ENCODE assay signal across 27 cellular contexts in the genomic region with DNA sequence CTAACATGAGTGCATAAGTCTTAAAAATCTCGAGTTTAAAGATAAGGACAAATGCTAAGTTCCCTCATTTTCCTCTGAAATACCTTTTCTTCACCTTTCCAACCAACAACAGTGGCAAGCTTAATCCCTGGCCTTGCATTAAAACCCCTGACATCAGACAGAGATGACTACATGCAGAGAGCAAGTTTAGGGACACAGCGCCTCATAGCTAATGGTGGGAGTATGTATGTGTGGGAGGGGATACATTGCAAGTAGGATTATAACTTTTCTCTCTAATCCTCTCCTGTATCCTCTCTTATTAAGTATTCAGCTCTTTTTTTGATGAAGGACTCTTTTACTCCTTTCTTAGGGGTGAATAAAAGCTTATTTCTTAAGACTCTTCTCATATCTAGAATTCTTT.
DNase-seq lines count a peak whose midpoint lies in the region; ATAC-seq, FAIRE-seq and TF ChIP-seq lines count a peak whose summit lies in the region.
"Had no signal": no experiment of that assay in that cellular context is flagged by ENCODE, and none has a peak within 500 bp of the region (broad histone marks: within the 10 kb centered on the region; RNA-seq: fewer than 3 reads in every experiment).

No MANE protein-coding gene starts in this region.

- in situ Hi-C loops in GM12878 (cut with MboI) = no loop called here

- no peak overlapping the region for H2BK15ac ChIP-seq in mesendoderm (replicated peaks; ENCODE audit: low read depth)

- no peak overlapping the region for H3K4ac ChIP-seq in mesendoderm (ENCODE audit: low read depth, low read length)

- H3K56ac ChIP-seq in mesendoderm (ENCODE audit: low read length) = no peak overlapping the region

- DNase-seq in EH (ENCODE audit: low read depth) (peak; percentile 2), NB4 (ENCODE audit: low read depth) (peak; percentile 33), GM12878 (ENCODE audit: low read depth, low spot score) (no peak), mesendoderm (peak; percentile 46), EL (no peak), lower leg skin (ENCODE audit: low spot score in 2 of 2) (no peak)
- DNase-seq: activated CD4-positive, CD25-positive, alpha-beta regulatory T cell; activated CD8-positive, alpha-beta memory T cell treated with anti-CD3 and anti-CD28 coated beads for 24 hours; activated naive CD4-positive, alpha-beta T cell treated with anti-CD3 and anti-CD28 coated beads, Interleukin-2, amount 50 U/mL, for 16 hours; activated T-cell treated with anti-CD3 and anti-CD28 coated beads, Interleukin-2, amount 50 U/mL, for 48 hours; GF-D8; islet precursor cell; KBM-7; naive thymus-derived CD4-positive, alpha-beta T cell; NCI-H1048; NCI-H2029 treated with DMSO at 0.1 percent for 48 hours; NCI-H446 treated with DMSO at 0.1 percent for 48 hours; PC-9 had no signal

- POLR2A ChIA-PET in GM12878 (lab: Charles Lee) = no interaction called here

- H3K79me2 ChIP-seq in GM12878 (ENCODE audit: control insufficient read depth, insufficient read depth, low read length) (no peaks in the 10 kb centered on the region), mesendoderm (ENCODE audit: control insufficient read depth, insufficient read depth, low read length) (no peaks in the 10 kb centered on the region)
- H3K79me2 ChIP-seq: hepatocyte, parathyroid adenoma had no signal

- H3K36me3 ChIP-seq in GM12878 (ENCODE audit: control insufficient read depth in 2 of 2, insufficient read depth in 2 of 2, low read length in 1 of 2) = no peaks in the 10 kb centered on the region
- no peaks in the 10 kb centered on the region for H3K36me3 ChIP-seq in mesendoderm (ENCODE audit: control insufficient read depth, insufficient read depth, low read length)
- H3K36me3 ChIP-seq: SJSA1, tibial nerve had no signal

- no peak overlapping the region for H3K18ac ChIP-seq in mesendoderm (ENCODE audit: low read length)

- FAIRE-seq in GM12878 (lab: Jason Lieb, UNC) = no peak
- FAIRE-seq: astrocyte, colon, endometrium, GM12891 had no signal

- no peak for TF ChIP-seq EP300 in GM12878 (IDR thresholded peaks at IDR 0.05; ENCODE audit: borderline replicate concordance in 1 of 2, control insufficient read depth in 1 of 2, low read depth in 2 of 2, low read length in 2 of 2)

- H3K23ac ChIP-seq in mesendoderm (ENCODE audit: low read length) = no peak overlapping the region

- no peaks in the 10 kb centered on the region for H4K20me1 ChIP-seq in GM12878 (ENCODE audit: control insufficient read depth, insufficient read depth)

- TF ChIP-seq RAD21 in GM12878 (IDR thresholded peaks at IDR 0.05; ENCODE audit: insufficient read depth, low read depth, low read length) = peak; percentile 53

- H3K4me3 ChIP-seq in NB4 (ENCODE audit: low read depth, low read length) = no peak overlapping the region
- H3K4me3 ChIP-seq in GM12878 = no peak overlapping the region
- no peak overlapping the region for H3K4me3 ChIP-seq in mesendoderm (ENCODE audit: low read length)
- no peak overlapping the region for H3K4me3 ChIP-seq in lower leg skin (ENCODE audit: low read depth, poor library complexity, severe bottlenecking)
- H3K4me3 ChIP-seq: hepatocyte, PC-9, SJSA1, tibial nerve had no signal

- intact Hi-C loops in GM12878 (cut with micrococcal nuclease; ENCODE audit: unreplicated experiment) = no loop called here
- intact Hi-C loops in lower leg skin (cut with DNase I; ENCODE audit: low total_unique reads) = no loop called here

- no peak overlapping the region for H4K5ac ChIP-seq in mesendoderm (ENCODE audit: low read length)

- WGBS in GM12878 (ENCODE audit: insufficient coverage, insufficient replicate concordance, low lambda C conversion rate, missing lambda C conversion rate) = 0% methylated on average over 2 of the region's 2 CpGs
- no CpG with 5 or more reads among the region's 2 CpGs for WGBS in mesendoderm (ENCODE audit: extremely low coverage, insufficient coverage, low lambda C conversion rate)
- 61 to 70% methylated on average over 2 of the region's 2 CpGs for WGBS in lower leg skin, 2 donors

- BruUV-seq in GM12878 (replicated peaks; lab: Mats Ljungman, UMichigan) = no TSS peak

- H3K4me1 ChIP-seq in GM12878 (ENCODE audit: control insufficient read depth, insufficient read depth, low read length) = no peaks in the 10 kb centered on the region
- H3K4me1 ChIP-seq in mesendoderm (ENCODE audit: control insufficient read depth, low read depth, low read length) = no peaks in the 10 kb centered on the region
- H3K4me1 ChIP-seq: parathyroid adenoma, SJSA1, tibial nerve had no signal

- H3K4me2 ChIP-seq in GM12878 (ENCODE audit: control insufficient read depth, insufficient read depth) (no peak overlapping the region), mesendoderm (ENCODE audit: low read length) (no peak overlapping the region)
- H3K4me2 ChIP-seq: hepatocyte, PC-9 had no signal

- H2AK5ac ChIP-seq in mesendoderm (ENCODE audit: low read length) = no peak overlapping the region

- SMC1A ChIA-PET in GM12878 (lab: Charles Lee; ENCODE audit: uncharacterized antibody, unreplicated experiment) = interaction anchor here (1.1 to 2.3 kb wide), 6 partner anchors 14 to 864 kb away, joined by 3 to 6 read pairs (median 4); no protein-coding TSS in a partner anchor

- RAD21 ChIA-PET in GM12878 (lab: Charles Lee; ENCODE audit: unreplicated experiment) = interaction anchor here (1.3 kb wide), 1 partner anchor 446 kb away, joined by 3 read pairs; no protein-coding TSS in a partner anchor

- no peak for TF ChIP-seq POLR2A in NB4 (IDR thresholded peaks at IDR 0.05; ENCODE audit: extremely low read depth, insufficient read length)
- no peak for TF ChIP-seq POLR2A in GM12878 (IDR thresholded peaks at IDR 0.05; ENCODE audit: low read depth, low read length)
- no peak for TF ChIP-seq POLR2A in lower leg skin (IDR thresholded peaks at IDR 0.05)

- H3K27me3 ChIP-seq in GM12878 (replicated peaks in 1 of 2; ENCODE audit: control insufficient read depth in 2 of 2, insufficient read depth in 2 of 2, low read length in 1 of 2) = no peaks in the 10 kb centered on the region
- H3K27me3 ChIP-seq in mesendoderm (ENCODE audit: insufficient read depth, low read length, poor library complexity) = no peaks in the 10 kb centered on the region
- H3K27me3 ChIP-seq: hepatocyte, SJSA1, tibial nerve had no signal

- no peak overlapping the region for H2AFZ ChIP-seq in GM12878 (ENCODE audit: control insufficient read depth, low read depth, low read length)
- H2AFZ ChIP-seq: hepatocyte, parathyroid adenoma, PC-9 had no signal

- CTCF ChIA-PET in GM12878 (lab: Yijun Ruan, JAX) = interaction anchor here (0.9 to 1.3 kb wide), 2 partner anchors 14 to 566 kb away, joined by 4 read pairs; no protein-coding TSS in a partner anchor

- H2BK120ac ChIP-seq in mesendoderm (ENCODE audit: low read depth, low read length) = no peak overlapping the region

- H3K9ac ChIP-seq in GM12878 (ENCODE audit: control insufficient read depth, insufficient read depth, low read length) (no peak overlapping the region), mesendoderm (ENCODE audit: low read length) (no peak overlapping the region)
- H3K9ac ChIP-seq: parathyroid adenoma had no signal

- H2BK5ac ChIP-seq in mesendoderm (ENCODE audit: low read length) = no peak overlapping the region

- no peak overlapping the region for H3K27ac ChIP-seq in GM12878 (ENCODE audit: control insufficient read depth, insufficient read depth)
- no peak overlapping the region for H3K27ac ChIP-seq in mesendoderm (ENCODE audit: low read depth, low read length)
- H3K27ac ChIP-seq: hepatocyte, parathyroid adenoma, PC-9, SJSA1, tibial nerve had no signal

- no peak for ATAC-seq in GM12878
- no peak for ATAC-seq in GM18517 (IDR thresholded peaks at IDR 0.05; ENCODE audit: unreplicated experiment)
- ATAC-seq: naive thymus-derived CD4-positive, alpha-beta T cell had no signal

- no peaks in the 10 kb centered on the region for H3K79me1 ChIP-seq in mesendoderm (ENCODE audit: low read length)

- H3K9me3 ChIP-seq in GM12878 (replicated peaks; ENCODE audit: control insufficient read depth, insufficient read depth, low read length) = no peaks in the 10 kb centered on the region
- H3K9me3 ChIP-seq: SJSA1 had no signal

- no peak for TF ChIP-seq CTCF in NB4 (IDR thresholded peaks at IDR 0.05; ENCODE audit: low read depth, low read length)
- 0 out of 6 replicates have a peak, but pooled peaks of 2 of the 3 experiments have one; percentile 3 to 10 for TF ChIP-seq CTCF in GM12878 (IDR thresholded peaks at IDR 0.05 in 2 of 3, conservative IDR thresholded peaks at IDR 0.05 in 1 of 3; ENCODE audit: control insufficient read depth in 2 of 3, extremely low read depth in 1 of 3, insufficient read depth in 1 of 3, low read depth in 3 of 3, low read length in 3 of 3)
- TF ChIP-seq CTCF in lower leg skin (IDR thresholded peaks at IDR 0.05) = no peak

- H4K8ac ChIP-seq in mesendoderm (ENCODE audit: low read depth, low read length) = no peak overlapping the region

TF ChIP-seq in GM12878, 131 proteins besides CTCF, POLR2A, EP300 and RAD21 (continues in another document):
- TF ChIP-seq, protein P1, sequence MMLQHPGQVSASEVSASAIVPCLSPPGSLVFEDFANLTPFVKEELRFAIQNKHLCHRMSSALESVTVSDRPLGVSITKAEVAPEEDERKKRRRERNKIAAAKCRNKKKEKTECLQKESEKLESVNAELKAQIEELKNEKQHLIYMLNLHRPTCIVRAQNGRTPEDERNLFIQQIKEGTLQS (IDR thresholded peaks at IDR 0.05; ENCODE audit: borderline replicate concordance, extremely low read depth, low read depth, low read length) = no peak
- TF ChIP-seq, protein P2, sequence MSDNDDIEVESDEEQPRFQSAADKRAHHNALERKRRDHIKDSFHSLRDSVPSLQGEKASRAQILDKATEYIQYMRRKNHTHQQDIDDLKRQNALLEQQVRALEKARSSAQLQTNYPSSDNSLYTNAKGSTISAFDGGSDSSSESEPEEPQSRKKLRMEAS (IDR thresholded peaks at IDR 0.05; ENCODE audit: low read depth, low read length) = no peak
- no peak for TF ChIP-seq HDAC6 (IDR thresholded peaks at IDR 0.05; ENCODE audit: unreplicated experiment)
- TF ChIP-seq RFX5 (IDR thresholded peaks at IDR 0.05; ENCODE audit: low read depth, low read length) = no peak
- no peak for TF ChIP-seq BHLHE40 (IDR thresholded peaks at IDR 0.05; ENCODE audit: borderline replicate concordance in 1 of 2, low read depth in 2 of 2, low read length in 1 of 2)
- TF ChIP-seq SREBF2 (IDR thresholded peaks at IDR 0.05; ENCODE audit: low read length) = no peak
- TF ChIP-seq MYB (IDR thresholded peaks at IDR 0.05; ENCODE audit: borderline replicate concordance, low read depth, low read length) = no peak
- no peak for TF ChIP-seq CREM (IDR thresholded peaks at IDR 0.05; ENCODE audit: low read depth)

Comparison
In these comparisons a context has a peak if more than half of its experiments do, and no peak if none do; other contexts are left out.
1. DNase-seq: peak in EH (single experiment), NB4 (single experiment) and mesendoderm (single experiment); none in GM12878 (single experiment), EL (single experiment) and lower leg skin (0 of 2).
2. CTCF ChIP-seq: peak in GM12878 (2 of 3); none in NB4 (single experiment) and lower leg skin (0 of 3).